20 cellular contexts compared by ENCODE assay signal in genomic region chr2:28978606-28979005, GRCh38. TPM values are rescaled to one million over a fixed set of nuclear protein-coding genes. Genes with fewer than 3 reads are reported as not detected.
DNase-seq lines count a peak whose midpoint lies in the region; ATAC-seq and TF ChIP-seq lines count a peak whose summit lies in the region.
"Had no signal": no experiment of that assay in that cellular context is flagged by ENCODE, and none has a peak within 500 bp of the region (broad histone marks: within the 10 kb centered on the region; RNA-seq: fewer than 3 reads in every experiment).

No MANE protein-coding gene starts in this region.

- H3K4me3 Mint-ChIP-seq in chondrocyte (ENCODE audit: unreplicated experiment), result no peak overlapping the region
- H3K4me3 Mint-ChIP-seq: B cell had no signal

- no peaks in the 10 kb centered on the region for H3K9me2 ChIP-seq in Loucy (replicated peaks; ENCODE audit: low read depth, low read length)

- H3K36me3 ChIP-seq in Loucy (ENCODE audit: insufficient read depth, low read length), result no peaks in the 10 kb centered on the region
- no peaks in the 10 kb centered on the region for H3K36me3 ChIP-seq in neuronal stem cell (replicated peaks in 1 of 2; ENCODE audit: control insufficient read depth in 2 of 2, insufficient read depth in 2 of 2, low read length in 2 of 2)
- no peaks in the 10 kb centered on the region for H3K36me3 ChIP-seq in tibial nerve
- no peaks in the 10 kb centered on the region for H3K36me3 ChIP-seq in colonic mucosa

- H3K27ac ChIP-seq in neuronal stem cell (replicated peaks; ENCODE audit: low read length) (no peak overlapping the region), tibial nerve (no peak overlapping the region), colonic mucosa (no peak overlapping the region)

- intact Hi-C loops in colonic mucosa (cut with DNase I), result no loop called here

- no peak overlapping the region for H3K23ac ChIP-seq in neuronal stem cell (ENCODE audit: low read depth, low read length, poor library complexity)

- H3K4me1 Mint-ChIP-seq in chondrocyte (ENCODE audit: low read depth), result peaks cover 24% of the 10 kb centered on the region
- H3K4me1 Mint-ChIP-seq: B cell had no signal

- no peak overlapping the region for H3K14ac ChIP-seq in neuronal stem cell (ENCODE audit: low read length)

- no peak overlapping the region for H3K9ac ChIP-seq in Loucy (ENCODE audit: low read depth, low read length, poor library complexity, severe bottlenecking)
- H3K9ac ChIP-seq in neuronal stem cell (ENCODE audit: low read depth, low read length, poor library complexity), result no peak overlapping the region
- no peak overlapping the region for H3K9ac ChIP-seq in colonic mucosa (ENCODE audit: low read depth in 2 of 2, low read length in 2 of 2)

- TF ChIP-seq CTCF in GM12872 (IDR thresholded peaks at IDR 0.05; ENCODE audit: insufficient read depth, low read depth, low read length) (0 out of 3 replicates have a peak, but pooled peaks have one; percentile 1), Loucy (conservative IDR thresholded peaks at IDR 0.05; ENCODE audit: low read length) (peak; percentile 19; the same call in 1 of the 2 replicates), chondrocyte (IDR thresholded peaks at IDR 0.05) (no peak), tibial nerve (IDR thresholded peaks at IDR 0.05) (no peak), colonic mucosa (IDR thresholded peaks at IDR 0.05) (no peak)

- no peak overlapping the region for H2BK12ac ChIP-seq in neuronal stem cell (ENCODE audit: low read length)

- no peak overlapping the region for H2AK5ac ChIP-seq in neuronal stem cell (ENCODE audit: low read depth, low read length)

- DNase-seq in chondrocyte (ENCODE audit: low spot score) (peak; percentile 54), neuronal stem cell (ENCODE audit: low spot score) (no peak), tibial nerve (ENCODE audit: low spot score in 2 of 2) (no peak), colonic mucosa (no peak)
- DNase-seq: EL, GF-D8, HCEC 1CT, KG1, NCI-H1092 treated with DMSO at 0.1 percent for 48 hours, NCI-H146, NCI-H2029 treated with DMSO at 0.1 percent for 48 hours, NCI-H226, NCI-H524 treated with DMSO at 0.1 percent for 48 hours, OCI-M1, SHP77 had no signal

- H3K18ac ChIP-seq in neuronal stem cell (ENCODE audit: low read length), result no peak overlapping the region

- no peak overlapping the region for H4K91ac ChIP-seq in neuronal stem cell (ENCODE audit: low read depth, low read length, poor library complexity)

- H3K27me3 ChIP-seq in Loucy (ENCODE audit: insufficient read depth, low read length, poor library complexity, severe bottlenecking) (no peaks in the 10 kb centered on the region), neuronal stem cell (ENCODE audit: control insufficient read depth in 3 of 3, insufficient read depth in 3 of 3, low read depth in 1 of 3, low read length in 3 of 3) (peaks cover 0 to 13% (median 0%) of the 10 kb centered on the region in 3 experiments), tibial nerve (no peaks in the 10 kb centered on the region), colonic mucosa (no peaks in the 10 kb centered on the region)

- H3K4ac ChIP-seq in neuronal stem cell (ENCODE audit: low read length), result no peak overlapping the region

- H3K27ac Mint-ChIP-seq in chondrocyte (ENCODE audit: unreplicated experiment), result peak overlapping the region; percentile 29
- H3K27ac Mint-ChIP-seq: B cell had no signal

- no peak overlapping the region for H2BK5ac ChIP-seq in neuronal stem cell (ENCODE audit: low read length)

- no peak for TF ChIP-seq POLR2A in tibial nerve (IDR thresholded peaks at IDR 0.05)

- H3K36me3 Mint-ChIP-seq in chondrocyte (ENCODE audit: low read depth), result no peaks in the 10 kb centered on the region

- H3K4me1 ChIP-seq in Loucy (ENCODE audit: insufficient read depth, low read length, poor library complexity, severe bottlenecking), result no peaks in the 10 kb centered on the region
- peaks cover 12 to 19% of the 10 kb centered on the region in 2 donors for H3K4me1 ChIP-seq in neuronal stem cell (ENCODE audit: control insufficient read depth in 2 of 2, insufficient read depth in 1 of 2, low read depth in 1 of 2, low read length in 2 of 2)
- peaks cover 0 to 29% (median 8%) of the 10 kb centered on the region in 4 donors for H3K4me1 ChIP-seq in tibial nerve
- no peaks in the 10 kb centered on the region for H3K4me1 ChIP-seq in colonic mucosa
- H3K4me1 ChIP-seq: A549 had no signal

- no CpG with 5 or more reads among the region's 6 CpGs for WGBS in neuronal stem cell (ENCODE audit: extremely low coverage in 2 of 2, insufficient read length in 2 of 2, insufficient replicate concordance in 1 of 2), 2 donors
- 67 to 70% methylated on average over 6 of the region's 6 CpGs for WGBS in tibial nerve, 2 donors

- no peaks in the 10 kb centered on the region for H3K79me2 ChIP-seq in Loucy (ENCODE audit: insufficient read depth, low read length)

- H2AFZ ChIP-seq in Loucy (ENCODE audit: low read length) (no peak overlapping the region), neuronal stem cell (ENCODE audit: low read length) (no peak overlapping the region)

- no peaks in the 10 kb centered on the region for H4K20me1 ChIP-seq in Loucy (ENCODE audit: insufficient read depth, low read length, poor library complexity, severe bottlenecking)

- no peak overlapping the region for H2BK15ac ChIP-seq in neuronal stem cell (ENCODE audit: low read length)

- no peak for ATAC-seq in GM21717 (IDR thresholded peaks at IDR 0.05; ENCODE audit: unreplicated experiment)

- H2BK120ac ChIP-seq in neuronal stem cell (ENCODE audit: low read depth, low read length), result peak overlapping the region; percentile 16

- H3K9me3 ChIP-seq in Loucy (ENCODE audit: insufficient read depth, low read depth, low read length) (no peaks in the 10 kb centered on the region), neuronal stem cell (replicated peaks in 1 of 2; ENCODE audit: control insufficient read depth in 2 of 2, insufficient read depth in 1 of 2, low read depth in 1 of 2, low read length in 2 of 2) (no peaks in the 10 kb centered on the region), tibial nerve (peaks cover 0 to 8% (median 1%) of the 10 kb centered on the region in 4 donors), colonic mucosa (no peaks in the 10 kb centered on the region)

- peaks cover 7% of the 10 kb centered on the region for H3K27me3 Mint-ChIP-seq in chondrocyte (ENCODE audit: low read depth)
- H3K27me3 Mint-ChIP-seq: B cell had no signal

- H3K79me1 ChIP-seq in neuronal stem cell (ENCODE audit: low read depth, low read length), result no peaks in the 10 kb centered on the region

- no peak overlapping the region for H3K4me2 ChIP-seq in Loucy (ENCODE audit: low read depth, low read length, poor library complexity, severe bottlenecking)
- H3K4me2 ChIP-seq in neuronal stem cell (ENCODE audit: insufficient read depth, low read length, poor library complexity, severe bottlenecking), result no peak overlapping the region
- H3K4me2 ChIP-seq: A549 had no signal

- TF ChIP-seq EP300 in tibial nerve (IDR thresholded peaks at IDR 0.05), result no peak

- H3F3A ChIP-seq in Loucy (ENCODE audit: low read depth), result no peaks in the 10 kb centered on the region

- H3K9me3 Mint-ChIP-seq in chondrocyte (ENCODE audit: low read depth), result no peaks in the 10 kb centered on the region

- H3K4me3 ChIP-seq in Loucy (ENCODE audit: low read length, poor library complexity, severe bottlenecking) (no peak overlapping the region), neuronal stem cell (ENCODE audit: low read length in 2 of 2) (no peak overlapping the region), tibial nerve (no peak overlapping the region), colonic mucosa (no peak overlapping the region)
- H3K4me3 ChIP-seq: A549 had no signal

- H4K8ac ChIP-seq in neuronal stem cell (ENCODE audit: low read depth, low read length), result no peak overlapping the region

RNA-seq across cellular contexts. Expression of gene TOGARAM2, which starts 2.5 kb away (rescaled TPM):
- total RNA-seq in chondrocyte (0.07 to 0.72 TPM (median 0.49 TPM) in 3 replicates), tibial nerve (10 to 100 TPM in 3 of 4 donors, 1 to 10 TPM in 1; 6.0 to 35.0 (median 19.5) TPM), colonic mucosa (under 1 TPM; 0.24 to 0.59 TPM)
- 0.06 TPM for polyA plus RNA-seq in neuronal stem cell (2013, experiment 1 of 2)
- polyA plus RNA-seq in neuronal stem cell (2013, experiment 2 of 2), result 0.06 TPM

Comparison
In these comparisons a context has a peak if more than half of its experiments do, and no peak if none do; other contexts are left out.
1. CTCF ChIP-seq: peak in GM12872 (single experiment) and Loucy (single experiment); none in chondrocyte (single experiment), tibial nerve (0 of 5) and colonic mucosa (single experiment).